ENCODE assay signal across 27 cellular contexts in genomic region chr14:105099778-105100177, GRCh38. TPM values are rescaled to one million over a fixed set of nuclear protein-coding genes. Genes with fewer than 3 reads are reported as not detected.
DNase-seq lines count a peak whose midpoint lies in the region; ATAC-seq, FAIRE-seq and TF ChIP-seq lines count a peak whose summit lies in the region.
"Had no signal": no experiment of that assay in that cellular context is flagged by ENCODE, and none has a peak within 500 bp of the region (broad histone marks: within the 10 kb centered on the region; RNA-seq: fewer than 3 reads in every experiment).

No MANE protein-coding gene starts in this region.

- no peak overlapping the region for H3K4me3 ChIP-seq in A549
- H3K4me3 ChIP-seq in GM12865 (ENCODE audit: low read depth, low read length), result no peak overlapping the region
- H3K4me3 ChIP-seq in bronchial epithelial cell (ENCODE audit: low read depth, low read length), result no peak overlapping the region
- H3K4me3 ChIP-seq: MG63, SK-N-MC had no signal

- peaks cover 20% of the 10 kb centered on the region for H3K9me3 ChIP-seq in A549
- H3K9me3 ChIP-seq: MG63 had no signal

- intact Hi-C loops in natural killer cell (cut with micrococcal nuclease), result no loop called here

- H3K27me3 ChIP-seq in bronchial epithelial cell (ENCODE audit: control insufficient read depth, insufficient read depth, low read length), result no peaks in the 10 kb centered on the region
- H3K27me3 ChIP-seq: MG63 had no signal

- H3K4me2 ChIP-seq in A549, result no peak overlapping the region

- no peak for TF ChIP-seq POLR2A in A549 (IDR thresholded peaks at IDR 0.05; ENCODE audit: low read length)

- TF ChIP-seq RAD21 in A549 (conservative IDR thresholded peaks at IDR 0.05 in 1 of 2, IDR thresholded peaks at IDR 0.05 in 1 of 2), result no peak

- no peaks in the 10 kb centered on the region for H3K36me3 ChIP-seq in bronchial epithelial cell (ENCODE audit: control insufficient read depth, insufficient read depth, low read length)
- H3K36me3 ChIP-seq: MG63 had no signal

- H3K27me3 Mint-ChIP-seq in natural killer cell (ENCODE audit: low read depth in 2 of 2), result peaks cover 22 to 43% of the 10 kb centered on the region in 2 donors
- peaks cover 34% of the 10 kb centered on the region for H3K27me3 Mint-ChIP-seq in activated CD8-positive, alpha-beta memory T cell treated with anti-CD3 and anti-CD28 coated beads, Interleukin-2, amount 10 ng/mL, durations not matched to agents 7 days and 5 days

- H3K36me3 Mint-ChIP-seq in natural killer cell, result no peaks in the 10 kb centered on the region
- no peaks in the 10 kb centered on the region for H3K36me3 Mint-ChIP-seq in activated CD8-positive, alpha-beta memory T cell treated with anti-CD3 and anti-CD28 coated beads, Interleukin-2, amount 10 ng/mL, durations not matched to agents 7 days and 5 days
- H3K36me3 Mint-ChIP-seq: CD8-positive, alpha-beta T cell had no signal

- no peak for FAIRE-seq in A549 (lab: Jason Lieb, UNC)
- peak; percentile 68 for FAIRE-seq in bronchial epithelial cell (lab: Jason Lieb, UNC)
- FAIRE-seq: G401.6, GM12892, GM19239 had no signal

- TF ChIP-seq CTCF in A549 (IDR thresholded peaks at IDR 0.05), result no peak
- TF ChIP-seq CTCF in GM12865 (IDR thresholded peaks at IDR 0.05; ENCODE audit: insufficient read depth, low read depth, low read length, missing control alignments), result no peak
- no peak for TF ChIP-seq CTCF in bronchial epithelial cell (IDR thresholded peaks at IDR 0.05; ENCODE audit: insufficient read depth, low read length, severe bottlenecking)
- no peak for TF ChIP-seq CTCF in natural killer cell (IDR thresholded peaks at IDR 0.05)

- DNase-seq in A549 (ENCODE audit: low read depth in 1 of 2, low spot score in 1 of 2) (no peak), GM12865 (ENCODE audit: low read depth) (peak; percentile 14), MV-4-11 (lab: John Stamatoyannopoulos, UW) (peak; percentile 38), bronchial epithelial cell (ENCODE audit: low read depth) (no peak), natural killer cell (no peak)
- no peak for DNase-seq in activated CD8-positive, alpha-beta memory T cell treated with anti-CD3 and anti-CD28 coated beads, Interleukin-2, amount 10 ng/mL, durations not matched to agents 7 days and 5 days
- DNase-seq: Caco-2; CD8-positive, alpha-beta T cell; KG1; MG63; NCI-H1092 treated with DMSO at 0.1 percent for 48 hours; NCI-H1436; NCI-H187 treated with DMSO at 0.1 percent for 48 hours; NCI-H69; SIG-M5 had no signal

- POLR2A ChIA-PET in A549 (lab: Yijun Ruan, JAX), result no interaction called here

- peaks cover 0 to 2% of the 10 kb centered on the region in 2 donors for H3K9me3 Mint-ChIP-seq in natural killer cell
- no peaks in the 10 kb centered on the region for H3K9me3 Mint-ChIP-seq in activated CD8-positive, alpha-beta memory T cell treated with anti-CD3 and anti-CD28 coated beads, Interleukin-2, amount 10 ng/mL, durations not matched to agents 7 days and 5 days (ENCODE audit: low read depth)
- H3K9me3 Mint-ChIP-seq: CD8-positive, alpha-beta T cell had no signal

- CTCF ChIA-PET in A549 (lab: Yijun Ruan, JAX), result interaction anchor here (1.0 kb wide), 1 partner anchor 53 kb away, joined by 3 read pairs; no protein-coding TSS in a partner anchor
- CTCF ChIA-PET in activated CD8-positive, alpha-beta memory T cell treated with anti-CD3 and anti-CD28 coated beads, Interleukin-2, amount 10 ng/mL, durations not matched to agents 7 days and 5 days (lab: Charles Lee), result interaction anchor here (1.3 kb wide), 1 partner anchor 9 kb away, joined by 3 read pairs; no protein-coding TSS in a partner anchor

- ATAC-seq in A549, result no peak
- no peak for ATAC-seq in natural killer cell
- no peak for ATAC-seq in GM19397 (IDR thresholded peaks at IDR 0.05; ENCODE audit: unreplicated experiment)
- no peak for ATAC-seq in HG03469 (IDR thresholded peaks at IDR 0.05; ENCODE audit: unreplicated experiment)
- no peak for ATAC-seq in activated CD8-positive, alpha-beta memory T cell treated with anti-CD3 and anti-CD28 coated beads, Interleukin-2, amount 10 ng/mL, durations not matched to agents 7 days and 5 days
- ATAC-seq: CD8-positive, alpha-beta T cell; HCT116; Panc1 had no signal

- no peak for TF ChIP-seq EP300 in A549 (IDR thresholded peaks at IDR 0.05)

- peaks cover 4 to 5% of the 10 kb centered on the region in 2 donors for H3K4me1 Mint-ChIP-seq in natural killer cell
- no peaks in the 10 kb centered on the region for H3K4me1 Mint-ChIP-seq in activated CD8-positive, alpha-beta memory T cell treated with anti-CD3 and anti-CD28 coated beads, Interleukin-2, amount 10 ng/mL, durations not matched to agents 7 days and 5 days

- no peak overlapping the region for H3K27ac ChIP-seq in A549
- H3K27ac ChIP-seq: C4-2B, RWPE1, SK-N-MC had no signal

- H3K4me3 Mint-ChIP-seq in natural killer cell, result no peak overlapping the region
- H3K4me3 Mint-ChIP-seq in activated CD8-positive, alpha-beta memory T cell treated with anti-CD3 and anti-CD28 coated beads, Interleukin-2, amount 10 ng/mL, durations not matched to agents 7 days and 5 days, result no peak overlapping the region
- H3K4me3 Mint-ChIP-seq: CD8-positive, alpha-beta T cell had no signal

- 70% methylated on average over 6 of the region's 6 CpGs for WGBS in A549 (ENCODE audit: missing lambda C conversion rate)

- H3K27ac Mint-ChIP-seq in natural killer cell, result no peak overlapping the region
- no peak overlapping the region for H3K27ac Mint-ChIP-seq in activated CD8-positive, alpha-beta memory T cell treated with anti-CD3 and anti-CD28 coated beads, Interleukin-2, amount 10 ng/mL, durations not matched to agents 7 days and 5 days
- H3K27ac Mint-ChIP-seq: CD8-positive, alpha-beta T cell had no signal

- H3K4me1 ChIP-seq in A549, result peaks cover 5% of the 10 kb centered on the region
- H3K4me1 ChIP-seq: Caco-2 had no signal

TF ChIP-seq in A549, 52 proteins besides CTCF, POLR2A, EP300 and RAD21:
- TF ChIP-seq ZFP36 (IDR thresholded peaks at IDR 0.05; ENCODE audit: borderline replicate concordance, partially characterized antibody) (no peak), USF2 (IDR thresholded peaks at IDR 0.05) (peak; percentile 43; the same call in 1 of the 2 replicates)
TF ChIP-seq in A549: peak in this region for 1.

RNA-seq across cellular contexts. Expression of gene GPR132, which starts 34.5 kb away (rescaled TPM):
- 0.19 and 0.49 TPM in 2 replicates for polyA plus RNA-seq in A549 (2011; rRNA removed)
- 0.12 and 0.39 TPM in 2 replicates for polyA plus RNA-seq in A549 (2012; cell fraction: cytosol; rRNA removed)
- 2.3 and 3.7 TPM in 2 replicates for polyA plus RNA-seq in A549 (2012; cell fraction: nucleus; rRNA removed)
- polyA plus RNA-seq in A549 (2017; fragmentation: RNase III; extraction: RNeasy Plus Mini Kit Qiagen cat#74134 plus additional on column Dnase treatment), result 0.16 to 0.22 TPM (median 0.18 TPM) in 3 replicates
- polyA minus RNA-seq in A549 (2011; rRNA and poly(A)+ RNA removed), result 0.62 and 0.73 TPM in 2 replicates
- total RNA-seq in bronchial epithelial cell, result 0.13 TPM in 1 of 2 replicates, not detected in the other
- total RNA-seq in natural killer cell, result 10 to 100 TPM; 18.2 to 30.3 (median 26.7) TPM
- total RNA-seq in activated CD8-positive, alpha-beta memory T cell treated with anti-CD3 and anti-CD28 coated beads, Interleukin-2, amount 10 ng/mL, durations not matched to agents 7 days and 5 days, result 10 to 100 TPM; 47.4 to 49.4 TPM
- total RNA-seq: A673, Caco-2, NCI-H460 had no signal

Comparison
In these comparisons a context has a peak if more than half of its experiments do, and no peak if none do; other contexts are left out.
1. DNase-seq: peak in GM12865 (single experiment) and MV-4-11 (single experiment); none in A549 (0 of 2), bronchial epithelial cell (single experiment), natural killer cell (single experiment) and activated CD8-positive, alpha-beta memory T cell treated with anti-CD3 and anti-CD28 coated beads, Interleukin-2, amount 10 ng/mL, durations not matched to agents 7 days and 5 days (single experiment).
2. RNA of gene GPR132, which starts 34.5 kb away (total RNA-seq): 47.4 to 49.4 TPM in activated CD8-positive, alpha-beta memory T cell treated with anti-CD3 and anti-CD28 coated beads, Interleukin-2, amount 10 ng/mL, durations not matched to agents 7 days and 5 days and 18.2 to 30.3 TPM in natural killer cell; 0.13 TPM in bronchial epithelial cell; every median in the first group is over 10 times any median in the second.